11 cellular contexts compared by ENCODE assay signal in genomic region chr1:221284028-221284427, GRCh38.
DNase-seq lines count a peak whose midpoint lies in the region; ATAC-seq, FAIRE-seq and TF ChIP-seq lines count a peak whose summit lies in the region.
"Had no signal": no experiment of that assay in that cellular context is flagged by ENCODE, and none has a peak within 500 bp of the region (broad histone marks: within the 10 kb centered on the region; RNA-seq: fewer than 3 reads in every experiment).

No MANE protein-coding gene starts in this region.

- CTCF ChIA-PET in K562 (lab: Yijun Ruan, JAX; ENCODE audit: low intra/inter-chr PET ratio) = no interaction called here

- H3K4me1 ChIP-seq in DND-41 (ENCODE audit: insufficient read depth, low read length) (no peaks in the 10 kb centered on the region), K562 (replicated peaks in 1 of 2; ENCODE audit: control insufficient read depth in 2 of 2, insufficient read depth in 2 of 2, low read length in 2 of 2) (no peaks in the 10 kb centered on the region)

- no peak overlapping the region for H3K4me3 ChIP-seq in DND-41 (ENCODE audit: low read depth in 1 of 2, low read length in 2 of 2)
- no peak overlapping the region for H3K4me3 ChIP-seq in K562

- H3K4me1 Mint-ChIP-seq in mesothelial cell of epicardium = peaks cover 42% of the 10 kb centered on the region
- H3K4me1 Mint-ChIP-seq in activated T-cell treated with anti-CD3 and anti-CD28 coated beads, Interleukin-2, amount 50 U/mL, for 72 hours (ENCODE audit: low read depth) = no peaks in the 10 kb centered on the region

- peaks cover 2% of the 10 kb centered on the region for H3K27me3 Mint-ChIP-seq in mesothelial cell of epicardium (ENCODE audit: low read depth)
- peaks cover 20% of the 10 kb centered on the region for H3K27me3 Mint-ChIP-seq in activated T-cell treated with anti-CD3 and anti-CD28 coated beads, Interleukin-2, amount 50 U/mL, for 72 hours (ENCODE audit: low read depth)

- no TSS peak for BruUV-seq in K562 (replicated peaks; lab: Mats Ljungman, UMichigan)

- H3K27ac Mint-ChIP-seq in mesothelial cell of epicardium = peak overlapping the region; percentile 54
- H3K27ac Mint-ChIP-seq in activated T-cell treated with anti-CD3 and anti-CD28 coated beads, Interleukin-2, amount 50 U/mL, for 72 hours = no peak overlapping the region
- H3K27ac Mint-ChIP-seq: activated CD8-positive, alpha-beta T cell treated with anti-CD3 and anti-CD28 coated beads for 36 hours had no signal

- H3K79me2 ChIP-seq in DND-41 (ENCODE audit: insufficient read depth, low read length) (no peaks in the 10 kb centered on the region), K562 (ENCODE audit: control insufficient read depth, insufficient read depth, low read length) (no peaks in the 10 kb centered on the region)

- no peak overlapping the region for H3K4me3 Mint-ChIP-seq in mesothelial cell of epicardium
- no peak overlapping the region for H3K4me3 Mint-ChIP-seq in activated T-cell treated with anti-CD3 and anti-CD28 coated beads, Interleukin-2, amount 50 U/mL, for 72 hours
- H3K4me3 Mint-ChIP-seq: activated CD8-positive, alpha-beta T cell treated with anti-CD3 and anti-CD28 coated beads for 36 hours had no signal

- H2AFZ ChIP-seq in DND-41 (ENCODE audit: low read depth, low read length) (no peak overlapping the region), K562 (ENCODE audit: low read depth, low read length) (no peak overlapping the region)

- no peak overlapping the region for H3K27ac ChIP-seq in DND-41 (ENCODE audit: low read length)
- no peak overlapping the region for H3K27ac ChIP-seq in K562 (ENCODE audit: extremely low read depth, low read depth, low read length)
- H3K27ac ChIP-seq: brain microvascular endothelial cell had no signal

- FAIRE-seq in K562 (lab: Jason Lieb, UNC) = no peak
- FAIRE-seq: RCC 7860 had no signal

- H3K9me3 ChIP-seq in DND-41 (ENCODE audit: insufficient read depth, low read length, severe bottlenecking) (no peaks in the 10 kb centered on the region), K562 (replicated peaks; ENCODE audit: control insufficient read depth, insufficient read depth, low read depth, low read length) (no peaks in the 10 kb centered on the region)

- POLR2A ChIA-PET in K562 (lab: Yijun Ruan, JAX) = no interaction called here

- H4K20me1 ChIP-seq in DND-41 (ENCODE audit: insufficient read depth, low read length) = no peaks in the 10 kb centered on the region
- H4K20me1 ChIP-seq in K562 (replicated peaks; ENCODE audit: control insufficient read depth, insufficient read depth, low read length) = no peaks in the 10 kb centered on the region

- DNase-seq in DND-41 (no peak), NCI-H1436 treated with DMSO at 0.1 percent for 48 hours (lab: John Stamatoyannopoulos, UW) (peak; percentile 33), K562 (ENCODE audit: extremely low read depth in 1 of 4, low spot score in 3 of 4) (no peak), mesothelial cell of epicardium (ENCODE audit: low spot score in 2 of 2, unreplicated experiment in 2 of 2) (no peak), Kasumi-1 (lab: John Stamatoyannopoulos, UW) (no peak)
- DNase-seq in activated T-cell treated with anti-CD3 and anti-CD28 coated beads, Interleukin-2, amount 50 U/mL, for 72 hours = no peak
- DNase-seq: activated CD8-positive, alpha-beta T cell treated with anti-CD3 and anti-CD28 coated beads for 36 hours; brain microvascular endothelial cell had no signal

- H3K27me3 ChIP-seq in DND-41 (ENCODE audit: insufficient read depth, low read length, poor library complexity) (no peaks in the 10 kb centered on the region), K562 (ENCODE audit: control insufficient read depth in 2 of 2, insufficient read depth in 2 of 2, low read length in 2 of 2) (no peaks in the 10 kb centered on the region)
- H3K27me3 ChIP-seq: brain microvascular endothelial cell had no signal

- ATAC-seq in DND-41 (ENCODE audit: insufficient read depth, low read depth) (0 out of 3 replicates have a peak, but pooled peaks have one; percentile 33), K562 (no peak), HG02938 (IDR thresholded peaks at IDR 0.05; ENCODE audit: unreplicated experiment) (no peak), GM18909 (IDR thresholded peaks at IDR 0.05; ENCODE audit: poor library complexity, unreplicated experiment) (no peak)
- ATAC-seq in activated T-cell treated with anti-CD3 and anti-CD28 coated beads, Interleukin-2, amount 50 U/mL, for 72 hours (replicated peaks in 1 of 2) = no peak
- ATAC-seq: activated CD8-positive, alpha-beta T cell treated with anti-CD3 and anti-CD28 coated beads for 36 hours had no signal

- in situ Hi-C loops in K562 (cut with MboI) = no loop called here

- H3K4me2 ChIP-seq in DND-41 (ENCODE audit: insufficient read depth, low read length) (no peak overlapping the region), K562 (ENCODE audit: insufficient read depth, low read length) (no peak overlapping the region)

- no peaks in the 10 kb centered on the region for H3K9me1 ChIP-seq in K562 (ENCODE audit: control insufficient read depth, insufficient read depth, low read length)

- TF ChIP-seq EP300 in K562 (IDR thresholded peaks at IDR 0.05; ENCODE audit: low read length) = no peak

- TF ChIP-seq CTCF in DND-41 (IDR thresholded peaks at IDR 0.05; ENCODE audit: borderline replicate concordance, extremely low read depth, low read length, poor library complexity, severe bottlenecking) = no peak
- no peak for TF ChIP-seq CTCF in K562 (IDR thresholded peaks at IDR 0.05 in 2 of 3, conservative IDR thresholded peaks at IDR 0.05 in 1 of 3; ENCODE audit: insufficient read depth in 2 of 3, low read depth in 1 of 3, low read length in 3 of 3)
- no peak for TF ChIP-seq CTCF in mesothelial cell of epicardium (IDR thresholded peaks at IDR 0.05; ENCODE audit: unreplicated experiment)

- TF ChIP-seq RAD21 in K562 (CRISPR knock-in tag; conservative IDR thresholded peaks at IDR 0.05 in 1 of 2, IDR thresholded peaks at IDR 0.05 in 1 of 2) = no peak

- TF ChIP-seq POLR2A in K562 (conservative IDR thresholded peaks at IDR 0.05) = no peak

- H3K36me3 ChIP-seq in DND-41 (ENCODE audit: insufficient read depth, low read length) = no peaks in the 10 kb centered on the region
- H3K36me3 ChIP-seq in K562 (ENCODE audit: control insufficient read depth, insufficient read depth, low read length) = no peaks in the 10 kb centered on the region
- H3K36me3 ChIP-seq: brain microvascular endothelial cell had no signal

- H3K9me3 Mint-ChIP-seq in mesothelial cell of epicardium = peaks cover 24% of the 10 kb centered on the region
- no peaks in the 10 kb centered on the region for H3K9me3 Mint-ChIP-seq in activated T-cell treated with anti-CD3 and anti-CD28 coated beads, Interleukin-2, amount 50 U/mL, for 72 hours
- H3K9me3 Mint-ChIP-seq: activated CD8-positive, alpha-beta T cell treated with anti-CD3 and anti-CD28 coated beads for 36 hours had no signal

- WGBS in K562 (ENCODE audit: insufficient coverage, low coverage, missing lambda C conversion rate) = 0% methylated on average over 1 of the region's 1 CpG

- intact Hi-C loops in K562 (cut with micrococcal nuclease) = no loop called here

- peaks cover 5% of the 10 kb centered on the region for H3K36me3 Mint-ChIP-seq in mesothelial cell of epicardium
- H3K36me3 Mint-ChIP-seq in activated T-cell treated with anti-CD3 and anti-CD28 coated beads, Interleukin-2, amount 50 U/mL, for 72 hours (ENCODE audit: insufficient read depth in 2 of 2) = no peaks in the 10 kb centered on the region

- H3K9ac ChIP-seq in DND-41 (ENCODE audit: low read depth, low read length) = no peak overlapping the region
- H3K9ac ChIP-seq in K562 (ENCODE audit: insufficient read depth in 1 of 2, low read depth in 2 of 2, low read length in 2 of 2) = no peak overlapping the region

TF ChIP-seq in K562, 482 proteins besides CTCF, POLR2A, EP300 and RAD21:
- TF ChIP-seq SMAD1 (IDR thresholded peaks at IDR 0.05; ENCODE audit: low read depth, low read length, partially characterized antibody) (peak; percentile 22), ZNF584 (CRISPR knock-in tag; IDR thresholded peaks at IDR 0.05; ENCODE audit: low read depth) (no peak), RBFOX2 (IDR thresholded peaks at IDR 0.05; ENCODE audit: low read depth, low read length) (no peak), NFIX (CRISPR knock-in tag; IDR thresholded peaks at IDR 0.05; ENCODE audit: low read depth) (peak; percentile 99), NFIC (IDR thresholded peaks at IDR 0.05) (peak; percentile 98)
